Comparison of ENCODE assay signal across 23 cellular contexts in genomic region chrX:39497717-39498265, GRCh38.
DNase-seq lines count a peak whose midpoint lies in the region; ATAC-seq lines count a peak whose summit lies in the region.
"Had no signal": no experiment of that assay in that cellular context is flagged by ENCODE, and none has a peak within 500 bp of the region (broad histone marks: within the 10 kb centered on the region; RNA-seq: fewer than 3 reads in every experiment).

No MANE protein-coding gene starts in this region.

- ATAC-seq in GM21737 (IDR thresholded peaks at IDR 0.05; ENCODE audit: unreplicated experiment) = no peak
- ATAC-seq: activated naive CD8-positive, alpha-beta T cell treated with anti-CD3 and anti-CD28 coated beads, Interleukin-2, amount 50 U/mL, for 24 hours; left lobe of liver; natural killer cell treated with Interleukin-12 subunit alpha and Interleukin-12 subunit beta and Interleukin-15 and Interleukin-18, amount 100 ng/mL, for 72 hours had no signal

- peak; percentile 19 for DNase-seq in NCI-H510A treated with DMSO at 0.1 percent for 48 hours (lab: John Stamatoyannopoulos, UW)
- no peak for DNase-seq in NCI-H510A (lab: John Stamatoyannopoulos, UW)
- peak; percentile 87 for DNase-seq in NCI-H2171 treated with DMSO at 0.1 percent for 48 hours (lab: John Stamatoyannopoulos, UW)
- peak; percentile 85 for DNase-seq in SIG-M5 treated with dmso at 0.1 percent for 504 hours (lab: John Stamatoyannopoulos, UW; ENCODE audit: unreplicated experiment)
- DNase-seq in OCI-M1 (lab: John Stamatoyannopoulos, UW) = no peak
- DNase-seq in NCI-H1436 treated with DMSO at 0.1 percent for 48 hours (lab: John Stamatoyannopoulos, UW) = no peak
- DNase-seq in 8988T = no peak
- DNase-seq: activated B cell treated with CpG ODN at 0.5 μM for 24 hours; activated CD4-positive, alpha-beta T cell treated with anti-CD3 and anti-CD28 coated beads, Interleukin-2, amount 50 U/mL, for 4 hours; activated CD8-positive, alpha-beta memory T cell treated with anti-CD3 and anti-CD28 coated beads, Interleukin-2, amount 50 U/mL, for 4 hours; activated effector memory CD4-positive, alpha-beta T cell treated with anti-CD3 and anti-CD28 coated beads, Interleukin-2, amount 50 U/mL, for 16 hours; activated naive CD8-positive, alpha-beta T cell treated with anti-CD3 and anti-CD28 coated beads, Interleukin-2, amount 50 U/mL, for 24 hours; EL; immature natural killer cell; midbrain; NCI-H187 treated with DMSO at 0.1 percent for 48 hours; NCI-H774; ovary; stimulated activated CD4-positive, alpha-beta T cell treated with anti-CD3 and anti-CD28 coated beads, Interleukin-2, amount 100 ng/mL, for 48 hours; stimulated activated naive CD4-positive, alpha-beta T cell had no signal

Comparison
In these comparisons a context has a peak if more than half of its experiments do, and no peak if none do; other contexts are left out.
1. DNase-seq: peak in NCI-H510A treated with DMSO at 0.1 percent for 48 hours (single experiment), NCI-H2171 treated with DMSO at 0.1 percent for 48 hours (single experiment) and SIG-M5 treated with dmso at 0.1 percent for 504 hours (single experiment); none in NCI-H510A (single experiment), OCI-M1 (single experiment), NCI-H1436 treated with DMSO at 0.1 percent for 48 hours (single experiment) and 8988T (single experiment).